Comparison of ENCODE assay signal across 17 cellular contexts in genomic region chr18:79509536-79509930, GRCh38.
DNase-seq lines count a peak whose midpoint lies in the region; ATAC-seq and TF ChIP-seq lines count a peak whose summit lies in the region.
"Had no signal": no experiment of that assay in that cellular context is flagged by ENCODE, and none has a peak within 500 bp of the region (broad histone marks: within the 10 kb centered on the region; RNA-seq: fewer than 3 reads in every experiment).

No MANE protein-coding gene starts in this region.

- no peaks in the 10 kb centered on the region for H3K27me3 Mint-ChIP-seq in activated CD4-positive, alpha-beta T cell treated with anti-CD3 and anti-CD28 coated beads for 36 hours
- H3K27me3 Mint-ChIP-seq in glutamatergic neuron (ENCODE audit: unreplicated experiment) = peaks cover 4% of the 10 kb centered on the region

- H3K27me3 ChIP-seq in HL-60 (ENCODE audit: insufficient read depth, poor library complexity, severe bottlenecking) (no peaks in the 10 kb centered on the region), mesendoderm (ENCODE audit: insufficient read depth, low read length, poor library complexity) (no peaks in the 10 kb centered on the region), spleen (replicated peaks in 1 of 7) (no peaks in the 10 kb centered on the region)
- H3K27me3 ChIP-seq: upper lobe of left lung had no signal

- no peak overlapping the region for H3K4me3 Mint-ChIP-seq in activated CD4-positive, alpha-beta T cell treated with anti-CD3 and anti-CD28 coated beads for 36 hours
- H3K4me3 Mint-ChIP-seq in glutamatergic neuron (ENCODE audit: unreplicated experiment) = no peak overlapping the region

- CTCF ChIA-PET in activated CD4-positive, alpha-beta T cell treated with anti-CD3 and anti-CD28 coated beads for 36 hours (lab: Charles Lee) = interaction anchor here (0.6 to 2.1 kb wide), 4 partner anchors 9 to 433 kb away, joined by 3 to 5 read pairs (median 3); no protein-coding TSS in a partner anchor

- intact Hi-C loops in activated CD4-positive, alpha-beta T cell treated with anti-CD3 and anti-CD28 coated beads for 36 hours (cut with DNase I, micrococcal nuclease) = no loop called here
- intact Hi-C loops in spleen (cut with DNase I; ENCODE audit: low total_unique reads) = no loop called here

- H3K4me1 Mint-ChIP-seq in activated CD4-positive, alpha-beta T cell treated with anti-CD3 and anti-CD28 coated beads for 36 hours = peaks cover 40% of the 10 kb centered on the region
- H3K4me1 Mint-ChIP-seq in glutamatergic neuron (ENCODE audit: low read depth, unreplicated experiment) = peaks cover 2% of the 10 kb centered on the region

- no peak for ATAC-seq in activated CD4-positive, alpha-beta T cell treated with anti-CD3 and anti-CD28 coated beads for 36 hours
- ATAC-seq: left cardiac atrium, Panc1 had no signal

- peak; percentile 3 for DNase-seq in activated CD4-positive, alpha-beta T cell treated with anti-CD3 and anti-CD28 coated beads for 36 hours
- no peak for DNase-seq in activated CD4-positive, alpha-beta T cell treated with anti-CD3 and anti-CD28 coated beads for 48 hours
- DNase-seq in HL-60 (ENCODE audit: low read depth in 1 of 2, low spot score in 1 of 2) (no peak), mesendoderm (no peak), spleen (peak; percentile 61), foreskin melanocyte (no peak), glutamatergic neuron (no peak)
- no peak for DNase-seq in stimulated activated CD4-positive, alpha-beta T cell treated with anti-CD3 and anti-CD28 coated beads, Interleukin-1b, Interleukin-23, amount 100 ng/mL, for 48 hours
- DNase-seq: foreskin fibroblast, Karpas-422, NCI-H1092, SK-N-SH had no signal

- H2BK120ac ChIP-seq in mesendoderm (ENCODE audit: low read depth, low read length) = no peak overlapping the region

- no peak overlapping the region for H3K4me3 ChIP-seq in HL-60 (replicated peaks; ENCODE audit: insufficient read depth, low read length)
- H3K4me3 ChIP-seq in mesendoderm (ENCODE audit: low read length) = no peak overlapping the region
- H3K4me3 ChIP-seq in spleen = peak overlapping the region in 1 of 8 donors; percentile 57
- H3K4me3 ChIP-seq: mucosa of descending colon, smooth muscle cell, upper lobe of left lung had no signal

- no CpG with 5 or more reads among the region's 8 CpGs for WGBS in mesendoderm (ENCODE audit: extremely low coverage, insufficient coverage, low lambda C conversion rate)
- WGBS in spleen, 5 donors = 90 to 96% (median 93%) methylated on average over 7 to 8 of the region's 8 CpGs

- H3K79me2 ChIP-seq in mesendoderm (ENCODE audit: control insufficient read depth, insufficient read depth, low read length) = no peaks in the 10 kb centered on the region

- no peak overlapping the region for H4K8ac ChIP-seq in mesendoderm (ENCODE audit: low read depth, low read length)

- no peak for TF ChIP-seq CTCF in HL-60 (IDR thresholded peaks at IDR 0.05; ENCODE audit: insufficient read depth, low read length)
- no peak for TF ChIP-seq CTCF in spleen (IDR thresholded peaks at IDR 0.05 in 8 of 11, conservative IDR thresholded peaks at IDR 0.05 in 3 of 11)
- TF ChIP-seq CTCF in glutamatergic neuron (IDR thresholded peaks at IDR 0.05; ENCODE audit: partially characterized antibody, unreplicated experiment) = no peak

- no peak overlapping the region for H2BK5ac ChIP-seq in mesendoderm (ENCODE audit: low read length)

- peak overlapping the region; percentile 5 for H3K4ac ChIP-seq in mesendoderm (ENCODE audit: low read depth, low read length)

- H2AK5ac ChIP-seq in mesendoderm (ENCODE audit: low read length) = no peak overlapping the region

- no peak overlapping the region for H3K18ac ChIP-seq in mesendoderm (ENCODE audit: low read length)

- TF ChIP-seq POLR2A in spleen (IDR thresholded peaks at IDR 0.05) = no peak

- peaks cover 47% of the 10 kb centered on the region for H3K36me3 Mint-ChIP-seq in activated CD4-positive, alpha-beta T cell treated with anti-CD3 and anti-CD28 coated beads for 36 hours (ENCODE audit: low read depth)
- no peaks in the 10 kb centered on the region for H3K36me3 Mint-ChIP-seq in glutamatergic neuron (ENCODE audit: unreplicated experiment)

- no peak overlapping the region for H3K56ac ChIP-seq in mesendoderm (ENCODE audit: low read length)

- no peak overlapping the region for H3K23ac ChIP-seq in mesendoderm (ENCODE audit: low read length)

- H3K4me1 ChIP-seq in mesendoderm (ENCODE audit: control insufficient read depth, low read depth, low read length) = peaks cover 6% of the 10 kb centered on the region
- peaks cover 31 to 52% (median 45%) of the 10 kb centered on the region in 6 donors for H3K4me1 ChIP-seq in spleen

- no peaks in the 10 kb centered on the region for H3K36me3 ChIP-seq in mesendoderm (ENCODE audit: control insufficient read depth, insufficient read depth, low read length)
- H3K36me3 ChIP-seq in spleen = peaks cover 0 to 54% (median 12%) of the 10 kb centered on the region in 6 donors

- H3K79me1 ChIP-seq in mesendoderm (ENCODE audit: low read length) = no peaks in the 10 kb centered on the region

- H4K5ac ChIP-seq in mesendoderm (ENCODE audit: low read length) = no peak overlapping the region

- no peak overlapping the region for H3K27ac Mint-ChIP-seq in activated CD4-positive, alpha-beta T cell treated with anti-CD3 and anti-CD28 coated beads for 36 hours
- no peak overlapping the region for H3K27ac Mint-ChIP-seq in glutamatergic neuron (ENCODE audit: unreplicated experiment)

- H3K9me3 ChIP-seq in spleen = no peaks in the 10 kb centered on the region
- H3K9me3 ChIP-seq: mucosa of descending colon, SK-N-SH, upper lobe of left lung had no signal

- no peak overlapping the region for H2BK15ac ChIP-seq in mesendoderm (replicated peaks; ENCODE audit: low read depth)

- H3K4me2 ChIP-seq in mesendoderm (ENCODE audit: low read length) = no peak overlapping the region
- H3K4me2 ChIP-seq: SK-N-SH, smooth muscle cell had no signal

- H3K27ac ChIP-seq in HL-60 (replicated peaks) (peak overlapping the region; percentile 30; the same call in 1 of the 2 replicates), mesendoderm (ENCODE audit: low read depth, low read length) (no peak overlapping the region), spleen (peak overlapping the region in 5 of 8 donors; percentile 23 to 90 (median 86))

- no peaks in the 10 kb centered on the region for H3K9me3 Mint-ChIP-seq in activated CD4-positive, alpha-beta T cell treated with anti-CD3 and anti-CD28 coated beads for 36 hours (ENCODE audit: low read depth)
- H3K9me3 Mint-ChIP-seq in glutamatergic neuron (ENCODE audit: unreplicated experiment) = peaks cover 6% of the 10 kb centered on the region

- POLR2A ChIA-PET in activated CD4-positive, alpha-beta T cell treated with anti-CD3 and anti-CD28 coated beads for 36 hours (lab: Charles Lee) = interaction anchor here (0.5 kb wide), 1 partner anchor 114 kb away, joined by 3 read pairs; the partner anchor contains the start of gene NFATC1

- H3K9ac ChIP-seq in mesendoderm (ENCODE audit: low read length) = no peak overlapping the region
- H3K9ac ChIP-seq: SK-N-SH had no signal

Comparison
In these comparisons a context has a peak if more than half of its experiments do, and no peak if none do; other contexts are left out.
1. DNase-seq: peak in activated CD4-positive, alpha-beta T cell treated with anti-CD3 and anti-CD28 coated beads for 36 hours (single experiment) and spleen (single experiment); none in activated CD4-positive, alpha-beta T cell treated with anti-CD3 and anti-CD28 coated beads for 48 hours (single experiment), HL-60 (0 of 2), mesendoderm (single experiment), foreskin melanocyte (single experiment), stimulated activated CD4-positive, alpha-beta T cell treated with anti-CD3 and anti-CD28 coated beads, Interleukin-1b, Interleukin-23, amount 100 ng/mL, for 48 hours (single experiment) and glutamatergic neuron (single experiment).